ENCODE assay signal across 1 cellular context in genomic region chr6:89140347-89141159, GRCh38.
A peak's percentile ranks its signal among the peaks of the same experiment; 100 is the strongest.
TF ChIP-seq lines count a peak whose summit lies in the region.

No MANE protein-coding gene starts in this region.

TF ChIP-seq in HepG2, 621 proteins besides CTCF, POLR2A, EP300 and RAD21 (continued from another document and continues in another):
- TF ChIP-seq THRA (CRISPR knock-in tag; IDR thresholded peaks at IDR 0.05; ENCODE audit: borderline replicate concordance) (no peak), ASH2L (IDR thresholded peaks at IDR 0.05; ENCODE audit: insufficient read length, low read depth, low read length) (no peak), KAT2B (IDR thresholded peaks at IDR 0.05; ENCODE audit: borderline replicate concordance, low read depth, low read length) (no peak), PRDM10 (CRISPR knock-in tag; IDR thresholded peaks at IDR 0.05; ENCODE audit: low read depth) (no peak), KMT2B (CRISPR knock-in tag; IDR thresholded peaks at IDR 0.05) (0 out of 2 replicates have a peak, but pooled peaks have one; percentile 20), HNRNPL (IDR thresholded peaks at IDR 0.05; ENCODE audit: low read depth, low read length) (no peak), GMEB1 (CRISPR knock-in tag; IDR thresholded peaks at IDR 0.05; ENCODE audit: borderline replicate concordance) (peak; percentile 18; the same call in 1 of the 2 replicates), PHF20 (CRISPR knock-in tag; IDR thresholded peaks at IDR 0.05) (no peak), ZNF7 (CRISPR knock-in tag; IDR thresholded peaks at IDR 0.05) (no peak), XRCC5 (optimal IDR thresholded peaks at IDR 0.05; ENCODE audit: low read length) (no peak), FOXO1 (CRISPR knock-in tag; IDR thresholded peaks at IDR 0.05) (no peak; the same call in 1 of the 2 replicates), ZNF12 (CRISPR knock-in tag; IDR thresholded peaks at IDR 0.05) (peak; percentile 25; the same call in 1 of the 2 replicates), FOXM1 (CRISPR knock-in tag; IDR thresholded peaks at IDR 0.05) (no peak), PRMT3 (CRISPR knock-in tag; IDR thresholded peaks at IDR 0.05; ENCODE audit: borderline replicate concordance, low read depth) (no peak), ZNF512B (CRISPR knock-in tag; IDR thresholded peaks at IDR 0.05; ENCODE audit: borderline replicate concordance) (0 out of 2 replicates have a peak, but pooled peaks have one; percentile 68), ZNF274 (CRISPR knock-in tag; IDR thresholded peaks at IDR 0.05) (no peak), NR2F6 (IDR thresholded peaks at IDR 0.05) (peak; percentile 50), NR2F6 (CRISPR knock-in tag; IDR thresholded peaks at IDR 0.05) (no peak; the same call in 1 of the 2 replicates), NFYB (CRISPR knock-in tag; IDR thresholded peaks at IDR 0.05) (no peak), ZBTB38 (CRISPR knock-in tag; IDR thresholded peaks at IDR 0.05) (no peak), AHDC1 (CRISPR knock-in tag; IDR thresholded peaks at IDR 0.05; ENCODE audit: borderline replicate concordance) (peak; percentile 59; the same call in 1 of the 2 replicates), ZNF652 (CRISPR knock-in tag; IDR thresholded peaks at IDR 0.05; ENCODE audit: borderline replicate concordance, low read depth) (no peak), TBP (CRISPR knock-in tag; IDR thresholded peaks at IDR 0.05) (no peak), MBNL3 (CRISPR knock-in tag; conservative IDR thresholded peaks at IDR 0.05) (no peak), TBX2 (CRISPR knock-in tag; IDR thresholded peaks at IDR 0.05; ENCODE audit: borderline replicate concordance) (no peak; the same call in 1 of the 2 replicates), SPEN (CRISPR knock-in tag; IDR thresholded peaks at IDR 0.05; ENCODE audit: low read depth) (no peak), ZNF383 (CRISPR knock-in tag; IDR thresholded peaks at IDR 0.05; ENCODE audit: borderline replicate concordance) (no peak), ETV5 (CRISPR knock-in tag; IDR thresholded peaks at IDR 0.05; ENCODE audit: borderline replicate concordance) (peak; percentile 8; the same call in 1 of the 2 replicates), PAXIP1 (CRISPR knock-in tag; conservative IDR thresholded peaks at IDR 0.05) (peak; percentile 89), NAIF1 (CRISPR knock-in tag; IDR thresholded peaks at IDR 0.05; ENCODE audit: borderline replicate concordance) (no peak), HOXA5 (CRISPR knock-in tag; IDR thresholded peaks at IDR 0.05) (0 out of 2 replicates have a peak, but pooled peaks have one; percentile 55), BCL6 (CRISPR knock-in tag; IDR thresholded peaks at IDR 0.05) (peak; percentile 93), RCOR2 (CRISPR knock-in tag; IDR thresholded peaks at IDR 0.05) (peak; percentile 73), ZBTB25 (CRISPR knock-in tag; IDR thresholded peaks at IDR 0.05) (peak; percentile 40; the same call in 1 of the 2 replicates), MED13 (CRISPR knock-in tag; IDR thresholded peaks at IDR 0.05) (no peak), ZBTB37 (CRISPR knock-in tag; IDR thresholded peaks at IDR 0.05) (no peak), ZNF589 (CRISPR knock-in tag; conservative IDR thresholded peaks at IDR 0.05) (no peak), RFXAP (CRISPR knock-in tag; IDR thresholded peaks at IDR 0.05; ENCODE audit: borderline replicate concordance) (no peak), CREB1 (IDR thresholded peaks at IDR 0.05) (no peak), CREB1 (CRISPR knock-in tag; IDR thresholded peaks at IDR 0.05) (peak; percentile 75), FOXA3 (CRISPR knock-in tag; IDR thresholded peaks at IDR 0.05) (peak; percentile 71)
